In genomic region chr4:152534541-152535231, GRCh38 we compare ENCODE assay signal across 8 cellular contexts. TPM values are rescaled to one million over a fixed set of nuclear protein-coding genes. Genes with fewer than 3 reads are reported as not detected.
DNase-seq lines count a peak whose midpoint lies in the region; ATAC-seq and TF ChIP-seq lines count a peak whose summit lies in the region.

No MANE protein-coding gene starts in this region.

- intact Hi-C loops in HCT116 (cut with micrococcal nuclease) (no loop called here), body of pancreas (cut with DNase I) (no loop called here)

- H3K27ac Mint-ChIP-seq in T-helper 1 cell treated with Interleukin-12 subunit alpha and Interleukin-12 subunit beta and Interleukin-4 antibody, amounts not matched to agents 30 μg/mL and 1 μg/mL, for 36 hours: peak overlapping the region; percentile 91

- TSS peak; percentile 63 for BruUV-seq in HCT116 (replicated peaks; lab: Mats Ljungman, UMichigan)

- H3K36me3 ChIP-seq in HCT116 (ENCODE audit: control insufficient read depth in 1 of 2, insufficient read depth in 2 of 2, low read length in 2 of 2) (peaks cover 0 to 14% of the 10 kb centered on the region in 2 experiments; a peak in 2 of 4 replicates), body of pancreas (replicated peaks in 1 of 2; ENCODE audit: insufficient read depth in 1 of 2, low read depth in 2 of 2) (no peaks in the 10 kb centered on the region)

- H3K79me2 ChIP-seq in HCT116 (ENCODE audit: insufficient read depth, low read length): peaks cover 94% of the 10 kb centered on the region

- H3K4me3 ChIP-seq in HCT116 (replicated peaks in 1 of 2; ENCODE audit: low read depth in 1 of 2, low read length in 2 of 2) (peak overlapping the region; percentile 83 to 92), body of pancreas (peak overlapping the region; percentile 96 to 100)

- TF ChIP-seq CTCF in HCT116 (IDR thresholded peaks at IDR 0.05 in 2 of 3, conservative IDR thresholded peaks at IDR 0.05 in 1 of 3; ENCODE audit: borderline replicate concordance in 1 of 3, insufficient read depth in 1 of 3, low read depth in 2 of 3, low read length in 2 of 3) (no peak), body of pancreas (IDR thresholded peaks at IDR 0.05) (no peak)

- peak overlapping the region; percentile 99 for H3K4me3 Mint-ChIP-seq in T-helper 1 cell treated with Interleukin-12 subunit alpha and Interleukin-12 subunit beta and Interleukin-4 antibody, amounts not matched to agents 30 μg/mL and 1 μg/mL, for 36 hours

- H3K4me1 Mint-ChIP-seq in T-helper 1 cell treated with Interleukin-12 subunit alpha and Interleukin-12 subunit beta and Interleukin-4 antibody, amounts not matched to agents 30 μg/mL and 1 μg/mL, for 36 hours (ENCODE audit: low read depth): peaks cover 56% of the 10 kb centered on the region

- peaks cover 3% of the 10 kb centered on the region in 2 experiments; a peak in 2 of 4 replicates for H3K9me3 ChIP-seq in HCT116 (ENCODE audit: control insufficient read depth in 1 of 2, insufficient read depth in 1 of 2, low read depth in 1 of 2, low read length in 2 of 2)
- peaks cover 0 to 5% (median 0%) of the 10 kb centered on the region in 3 donors for H3K9me3 ChIP-seq in body of pancreas

- H4K20me1 ChIP-seq in HCT116 (ENCODE audit: insufficient read depth): peaks cover 6% of the 10 kb centered on the region; the same call in 1 of the 2 replicates

- CTCF ChIA-PET in HCT116 (lab: Charles Lee): no interaction called here

- POLR2A ChIA-PET in HCT116 (lab: Charles Lee): interaction anchor here (2.1 kb wide), 1 partner anchor 8 kb away, joined by 9 read pairs; no protein-coding TSS in a partner anchor

- TF ChIP-seq POLR2A in HCT116 (IDR thresholded peaks at IDR 0.05; ENCODE audit: borderline replicate concordance, extremely low read depth, insufficient read depth, insufficient read length) (no peak), body of pancreas (IDR thresholded peaks at IDR 0.05) (peak in 2 of 3 donors; percentile 25 to 33)

- H3K9me3 Mint-ChIP-seq in T-helper 1 cell treated with Interleukin-12 subunit alpha and Interleukin-12 subunit beta and Interleukin-4 antibody, amounts not matched to agents 30 μg/mL and 1 μg/mL, for 36 hours: no peaks in the 10 kb centered on the region

- H3K27me3 ChIP-seq in HCT116 (ENCODE audit: insufficient read depth, low read length) (no peaks in the 10 kb centered on the region), body of pancreas (no peaks in the 10 kb centered on the region)

- no peaks in the 10 kb centered on the region for H3K27me3 Mint-ChIP-seq in T-helper 1 cell treated with Interleukin-12 subunit alpha and Interleukin-12 subunit beta and Interleukin-4 antibody, amounts not matched to agents 30 μg/mL and 1 μg/mL, for 36 hours (ENCODE audit: low read depth)

- H3K27ac ChIP-seq in HCT116 (ENCODE audit: low read depth, low read length) (no peak overlapping the region), body of pancreas (peak overlapping the region in 3 of 4 donors; percentile 81 to 93 (median 92))

- no peak for TF ChIP-seq RAD21 in HCT116 (IDR thresholded peaks at IDR 0.05; ENCODE audit: low read depth)

- peak overlapping the region; percentile 95 for H3K4me2 ChIP-seq in HCT116 (ENCODE audit: low read length)

- ATAC-seq in HCT116: no peak
- ATAC-seq in body of pancreas: no peak

- DNase-seq in AG08396 (ENCODE audit: low spot score) (peak; percentile 34), HCT116 (ENCODE audit: low read depth, low spot score) (no peak), body of pancreas (peak; percentile 30 to 47 (median 38)), iris pigment epithelial cell (ENCODE audit: low read depth) (peak; percentile 36), amniotic stem cell (lab: John Stamatoyannopoulos, UW) (no peak), NCI-H2107 (lab: John Stamatoyannopoulos, UW) (no peak)
- DNase-seq in stimulated activated CD4-positive, alpha-beta T cell treated with anti-CD3 and anti-CD28 coated beads, Interleukin-15, amount 100 ng/mL, for 24 hours: peak; percentile 67

- RAD21 ChIA-PET in HCT116 (lab: Charles Lee; ENCODE audit: low non-redundant PET in 1 of 2, low total read pairs in 2 of 2, uncharacterized antibody in 2 of 2, unreplicated experiment in 2 of 2): no interaction called here

- H3K9ac ChIP-seq in HCT116 (ENCODE audit: low read length): peak overlapping the region; percentile 97

- peaks cover 33% of the 10 kb centered on the region for H3K36me3 Mint-ChIP-seq in T-helper 1 cell treated with Interleukin-12 subunit alpha and Interleukin-12 subunit beta and Interleukin-4 antibody, amounts not matched to agents 30 μg/mL and 1 μg/mL, for 36 hours (ENCODE audit: low read depth)

- H3K4me1 ChIP-seq in HCT116 (ENCODE audit: control insufficient read depth in 1 of 2, insufficient read depth in 2 of 2, low read length in 2 of 2) (peaks cover 14 to 17% of the 10 kb centered on the region in 2 experiments; a peak in 3 of 4 replicates), body of pancreas (peaks cover 31% of the 10 kb centered on the region)

- no peak overlapping the region for H2AFZ ChIP-seq in HCT116 (ENCODE audit: low read depth, low read length, poor library complexity, severe bottlenecking)

- 0 to 1% methylated on average over 30 to 35 of the region's 35 CpGs for WGBS in body of pancreas, 2 donors

- H3K9me2 ChIP-seq in HCT116 (ENCODE audit: insufficient read depth): no peaks in the 10 kb centered on the region

TF ChIP-seq in HCT116, 20 proteins besides CTCF, POLR2A, EP300 and RAD21 (continues in another document):
- TF ChIP-seq JUND (IDR thresholded peaks at IDR 0.05) (no peak), ELF1 (IDR thresholded peaks at IDR 0.05; ENCODE audit: borderline replicate concordance, low read depth) (no peak), ZFX (IDR thresholded peaks at IDR 0.05) (no peak), MAX (IDR thresholded peaks at IDR 0.05) (no peak), REST (IDR thresholded peaks at IDR 0.05; ENCODE audit: low read depth) (no peak), SP1 (IDR thresholded peaks at IDR 0.05; ENCODE audit: low read depth) (no peak), ZBTB33 (IDR thresholded peaks at IDR 0.05; ENCODE audit: extremely low read depth, insufficient replicate concordance, low read length) (no peak), YY1 (IDR thresholded peaks at IDR 0.05; ENCODE audit: extremely low read depth, insufficient replicate concordance, low read depth, low read length) (no peak), EZH2phosphoT487 (IDR thresholded peaks at IDR 0.05; ENCODE audit: borderline replicate concordance) (no peak), POLR2AphosphoS5 (IDR thresholded peaks at IDR 0.05; ENCODE audit: low read depth, low read length) (no peak), FOSL1 (IDR thresholded peaks at IDR 0.05; ENCODE audit: low read depth) (no peak), CBX3 (IDR thresholded peaks at IDR 0.05; ENCODE audit: low read depth) (no peak), CEBPB (IDR thresholded peaks at IDR 0.05; ENCODE audit: low read depth) (no peak), ATF3 (IDR thresholded peaks at IDR 0.05) (no peak), SRF (IDR thresholded peaks at IDR 0.05; ENCODE audit: low read depth) (no peak), EGR1 (IDR thresholded peaks at IDR 0.05; ENCODE audit: low read depth) (no peak), EZH2 (IDR thresholded peaks at IDR 0.05) (no peak)

RNA-seq across cellular contexts. Expression of gene FBXW7, which starts 1.2 kb away (rescaled TPM):
- total RNA-seq in HCT116 (2021; ENCODE audit: unreplicated experiment) (23.0 TPM), body of pancreas (10 to 100 TPM; 34.5 to 40.5 TPM)
- polyA plus RNA-seq in HCT116 (2012): 12.4 and 15.1 TPM in 2 replicates

Comparison
In these comparisons a context has a peak if more than half of its experiments do, and no peak if none do; other contexts are left out.
1. DNase-seq: peak in AG08396 (single experiment), body of pancreas (4 of 4), iris pigment epithelial cell (single experiment) and stimulated activated CD4-positive, alpha-beta T cell treated with anti-CD3 and anti-CD28 coated beads, Interleukin-15, amount 100 ng/mL, for 24 hours (single experiment); none in HCT116 (single experiment), amniotic stem cell (single experiment) and NCI-H2107 (single experiment).